Comparison of ENCODE assay signal across 9 cellular contexts in genomic region chr17:36600477-36600876, GRCh38. TPM values are rescaled to one million over a fixed set of nuclear protein-coding genes. Genes with fewer than 3 reads are reported as not detected.
DNase-seq lines count a peak whose midpoint lies in the region; ATAC-seq lines count a peak whose summit lies in the region.
"Had no signal": no experiment of that assay in that cellular context is flagged by ENCODE, and none has a peak within 500 bp of the region (broad histone marks: within the 10 kb centered on the region; RNA-seq: fewer than 3 reads in every experiment).

No MANE protein-coding gene starts in this region.

- H3K4me1 Mint-ChIP-seq in activated CD4-positive, alpha-beta T cell treated with anti-CD3 and anti-CD28 coated beads, Interleukin-2, amount 10 ng/mL, durations not matched to agents 7 days and 5 days: peaks cover 36% of the 10 kb centered on the region
- H3K4me1 Mint-ChIP-seq in activated CD4-positive, alpha-beta memory T cell treated with anti-CD3 and anti-CD28 coated beads, Interleukin-2, amount 10 ng/mL, durations not matched to agents 7 days and 5 days: peaks cover 32% of the 10 kb centered on the region

- POLR2A ChIA-PET in activated CD4-positive, alpha-beta T cell treated with anti-CD3 and anti-CD28 coated beads, Interleukin-2, amount 10 ng/mL, durations not matched to agents 7 days and 5 days (lab: Charles Lee): no interaction called here
- POLR2A ChIA-PET in activated CD4-positive, alpha-beta memory T cell treated with anti-CD3 and anti-CD28 coated beads, Interleukin-2, amount 10 ng/mL, durations not matched to agents 7 days and 5 days (lab: Charles Lee): interaction anchor here (1.0 to 3.2 kb wide), 9 partner anchors 8 to 639 kb away, joined by 3 to 51 read pairs (median 7); partner anchors contain the start of genes AATF, DHRS11, GGNBP2 and MYO19

- H3K27me3 Mint-ChIP-seq in activated CD4-positive, alpha-beta T cell treated with anti-CD3 and anti-CD28 coated beads, Interleukin-2, amount 10 ng/mL, durations not matched to agents 7 days and 5 days: no peaks in the 10 kb centered on the region
- H3K27me3 Mint-ChIP-seq in activated CD4-positive, alpha-beta memory T cell treated with anti-CD3 and anti-CD28 coated beads, Interleukin-2, amount 10 ng/mL, durations not matched to agents 7 days and 5 days: no peaks in the 10 kb centered on the region

- H3K27me3 ChIP-seq in subcutaneous abdominal adipose tissue (ENCODE audit: control insufficient read depth in 5 of 5, insufficient read depth in 4 of 5, low read length in 5 of 5): no peaks in the 10 kb centered on the region

- H3K36me3 ChIP-seq in subcutaneous abdominal adipose tissue (ENCODE audit: control insufficient read depth in 5 of 5, insufficient read depth in 5 of 5, low read length in 5 of 5): peaks cover 0 to 7% (median 4%) of the 10 kb centered on the region in 5 donors

- peaks cover 9 to 22% (median 19%) of the 10 kb centered on the region in 5 donors for H3K4me1 ChIP-seq in subcutaneous abdominal adipose tissue (ENCODE audit: control insufficient read depth in 5 of 5, insufficient read depth in 5 of 5, low read length in 5 of 5)

- no peak for DNase-seq in activated CD4-positive, alpha-beta T cell treated with anti-CD3 and anti-CD28 coated beads, Interleukin-2, amount 10 ng/mL, durations not matched to agents 7 days and 5 days
- no peak for DNase-seq in activated CD4-positive, alpha-beta T cell treated with anti-CD3 and anti-CD28 coated beads for 48 hours
- DNase-seq in activated CD4-positive, alpha-beta memory T cell treated with anti-CD3 and anti-CD28 coated beads, Interleukin-2, amount 10 ng/mL, durations not matched to agents 7 days and 5 days: no peak
- DNase-seq in NCI-H128 (lab: John Stamatoyannopoulos, UW; ENCODE audit: unreplicated experiment): no peak
- DNase-seq: NCI-H774 had no signal

- H3K9ac ChIP-seq in subcutaneous abdominal adipose tissue (ENCODE audit: low read length in 5 of 5): peak overlapping the region in 3 of 5 donors; percentile 76 to 93 (median 93)

- no peaks in the 10 kb centered on the region for H3K9me3 Mint-ChIP-seq in activated CD4-positive, alpha-beta T cell treated with anti-CD3 and anti-CD28 coated beads, Interleukin-2, amount 10 ng/mL, durations not matched to agents 7 days and 5 days
- H3K9me3 Mint-ChIP-seq in activated CD4-positive, alpha-beta memory T cell treated with anti-CD3 and anti-CD28 coated beads, Interleukin-2, amount 10 ng/mL, durations not matched to agents 7 days and 5 days: no peaks in the 10 kb centered on the region

- peak overlapping the region; percentile 94 for H3K27ac Mint-ChIP-seq in activated CD4-positive, alpha-beta T cell treated with anti-CD3 and anti-CD28 coated beads, Interleukin-2, amount 10 ng/mL, durations not matched to agents 7 days and 5 days
- H3K27ac Mint-ChIP-seq in activated CD4-positive, alpha-beta memory T cell treated with anti-CD3 and anti-CD28 coated beads, Interleukin-2, amount 10 ng/mL, durations not matched to agents 7 days and 5 days: peak overlapping the region; percentile 80

- peak overlapping the region; percentile 79 for H3K4me3 Mint-ChIP-seq in activated CD4-positive, alpha-beta T cell treated with anti-CD3 and anti-CD28 coated beads, Interleukin-2, amount 10 ng/mL, durations not matched to agents 7 days and 5 days
- peak overlapping the region; percentile 83 for H3K4me3 Mint-ChIP-seq in activated CD4-positive, alpha-beta memory T cell treated with anti-CD3 and anti-CD28 coated beads, Interleukin-2, amount 10 ng/mL, durations not matched to agents 7 days and 5 days

- peaks cover 2% of the 10 kb centered on the region for H3K36me3 Mint-ChIP-seq in activated CD4-positive, alpha-beta T cell treated with anti-CD3 and anti-CD28 coated beads, Interleukin-2, amount 10 ng/mL, durations not matched to agents 7 days and 5 days (ENCODE audit: low read depth)
- peaks cover 2% of the 10 kb centered on the region for H3K36me3 Mint-ChIP-seq in activated CD4-positive, alpha-beta memory T cell treated with anti-CD3 and anti-CD28 coated beads, Interleukin-2, amount 10 ng/mL, durations not matched to agents 7 days and 5 days (ENCODE audit: low read depth)

- H3K4me3 ChIP-seq in iPS-18c (ENCODE audit: insufficient read depth, low read depth, low read length): peak overlapping the region; percentile 51; the same call in 1 of the 2 replicates
- peak overlapping the region in 3 of 5 donors; percentile 81 to 96 (median 85) for H3K4me3 ChIP-seq in subcutaneous abdominal adipose tissue (ENCODE audit: low read depth in 1 of 5, low read length in 5 of 5)

- H3K9me3 ChIP-seq in iPS-18c (ENCODE audit: control insufficient read depth, insufficient read depth, low read length) (no peaks in the 10 kb centered on the region), subcutaneous abdominal adipose tissue (ENCODE audit: control insufficient read depth in 5 of 5, low read length in 5 of 5) (no peaks in the 10 kb centered on the region)

- H3K27ac ChIP-seq in subcutaneous abdominal adipose tissue (ENCODE audit: low read depth, low read length): peak overlapping the region; percentile 85

- CTCF ChIA-PET in activated CD4-positive, alpha-beta T cell treated with anti-CD3 and anti-CD28 coated beads, Interleukin-2, amount 10 ng/mL, durations not matched to agents 7 days and 5 days (lab: Charles Lee): interaction anchor here (0.7 kb wide), 1 partner anchor 54 kb away, joined by 3 read pairs; no protein-coding TSS in a partner anchor
- CTCF ChIA-PET in activated CD4-positive, alpha-beta memory T cell treated with anti-CD3 and anti-CD28 coated beads, Interleukin-2, amount 10 ng/mL, durations not matched to agents 7 days and 5 days (lab: Charles Lee): interaction anchor here (1.2 to 4.1 kb wide), 6 partner anchors 9 to 447 kb away, joined by 4 to 35 read pairs (median 16); partner anchors contain the start of gene DHRS11

- ATAC-seq in HG03432 (IDR thresholded peaks at IDR 0.05; ENCODE audit: unreplicated experiment) (no peak), GM18873 (IDR thresholded peaks at IDR 0.05; ENCODE audit: low FRiP score, unreplicated experiment) (no peak)

RNA-seq across cellular contexts. Expression of gene MRM1, which starts 0.9 kb away (rescaled TPM):
- total RNA-seq in activated CD4-positive, alpha-beta T cell treated with anti-CD3 and anti-CD28 coated beads, Interleukin-2, amount 10 ng/mL, durations not matched to agents 7 days and 5 days: 1 to 10 TPM; 6.8 to 8.6 TPM
- 1 to 10 TPM; 7.3 to 8.4 TPM for total RNA-seq in activated CD4-positive, alpha-beta memory T cell treated with anti-CD3 and anti-CD28 coated beads, Interleukin-2, amount 10 ng/mL, durations not matched to agents 7 days and 5 days

RNA-seq across cellular contexts. Expression of gene DHRS11, which starts 8.8 kb away (rescaled TPM):
- total RNA-seq in activated CD4-positive, alpha-beta T cell treated with anti-CD3 and anti-CD28 coated beads, Interleukin-2, amount 10 ng/mL, durations not matched to agents 7 days and 5 days: 1 to 10 TPM; 4.8 to 5.0 TPM
- total RNA-seq in activated CD4-positive, alpha-beta memory T cell treated with anti-CD3 and anti-CD28 coated beads, Interleukin-2, amount 10 ng/mL, durations not matched to agents 7 days and 5 days: 1 to 10 TPM; 3.7 to 3.8 TPM

RNA-seq across cellular contexts. Expression of gene GGNBP2, which starts 55.8 kb away (rescaled TPM):
- total RNA-seq in activated CD4-positive, alpha-beta T cell treated with anti-CD3 and anti-CD28 coated beads, Interleukin-2, amount 10 ng/mL, durations not matched to agents 7 days and 5 days: 100 to 1,000 TPM; 111 to 116 TPM
- total RNA-seq in activated CD4-positive, alpha-beta memory T cell treated with anti-CD3 and anti-CD28 coated beads, Interleukin-2, amount 10 ng/mL, durations not matched to agents 7 days and 5 days: 100 to 1,000 TPM in 1 of 2 experiments, 10 to 100 TPM in 1; 94.0 to 106 TPM
